Comparison of ENCODE assay signal across 9 cellular contexts in genomic region chr9:6305954-6306563, GRCh38. TPM values are rescaled to one million over a fixed set of nuclear protein-coding genes. Genes with fewer than 3 reads are reported as not detected.
DNase-seq lines count a peak whose midpoint lies in the region; ATAC-seq and TF ChIP-seq lines count a peak whose summit lies in the region.
"Had no signal": no experiment of that assay in that cellular context is flagged by ENCODE, and none has a peak within 500 bp of the region (broad histone marks: within the 10 kb centered on the region; RNA-seq: fewer than 3 reads in every experiment).

No MANE protein-coding gene starts in this region.

- no peaks in the 10 kb centered on the region for H3K27me3 ChIP-seq in upper lobe of left lung

- peak; percentile 46 for TF ChIP-seq CTCF in astrocyte of the spinal cord (IDR thresholded peaks at IDR 0.05; ENCODE audit: low read depth, low read length)
- peak; percentile 7 to 73 (median 47) for TF ChIP-seq CTCF in upper lobe of left lung (IDR thresholded peaks at IDR 0.05)

- H3K27ac ChIP-seq in upper lobe of left lung = no peak overlapping the region

- H3K36me3 ChIP-seq in upper lobe of left lung = no peaks in the 10 kb centered on the region

- in situ Hi-C loops in astrocyte of the spinal cord (cut with HindIII; ENCODE audit: low sequenced_read_pairs) = no loop called here

- TF ChIP-seq POLR2A in upper lobe of left lung (IDR thresholded peaks at IDR 0.05) = no peak

- ATAC-seq in upper lobe of left lung (ENCODE audit: low FRiP score in 2 of 2) (peak in 1 of 2 donors; percentile 69), HG02870 (IDR thresholded peaks at IDR 0.05; ENCODE audit: unreplicated experiment) (no peak), GM21390 (IDR thresholded peaks at IDR 0.05; ENCODE audit: unreplicated experiment) (no peak)

- WGBS in upper lobe of left lung, 2 donors = 83 to 94% methylated on average over 2 of the region's 2 CpGs

- DNase-seq in NCI-H1436 (lab: John Stamatoyannopoulos, UW) (peak; percentile 4), NCI-H1436 treated with DMSO at 0.1 percent for 48 hours (lab: John Stamatoyannopoulos, UW) (no peak), NCI-H146 treated with DMSO at 0.1 percent for 48 hours (lab: John Stamatoyannopoulos, UW; ENCODE audit: unreplicated experiment) (peak; percentile 19), astrocyte of the spinal cord (ENCODE audit: low read depth, low spot score) (peak; percentile 44), inferior parietal cortex (ENCODE audit: extremely low spot score) (peak; percentile 81), upper lobe of left lung (no peak)

- TF ChIP-seq EP300 in upper lobe of left lung (IDR thresholded peaks at IDR 0.05) = no peak

- no peaks in the 10 kb centered on the region for H3K4me1 ChIP-seq in upper lobe of left lung

- no peaks in the 10 kb centered on the region for H3K9me3 ChIP-seq in upper lobe of left lung

- H3K4me3 ChIP-seq in astrocyte of the spinal cord (ENCODE audit: low read depth, low read length) = no peak overlapping the region
- H3K4me3 ChIP-seq in upper lobe of left lung = no peak overlapping the region

RNA-seq across cellular contexts. Expression of gene TPD52L3, which starts 22.1 kb away (rescaled TPM):
- not detected for total RNA-seq in upper lobe of left lung
- total RNA-seq: CD8-positive, alpha-beta memory T cell had no signal

Comparison
In these comparisons a context has a peak if more than half of its experiments do, and no peak if none do; other contexts are left out.
1. DNase-seq: peak in NCI-H1436 (single experiment), NCI-H146 treated with DMSO at 0.1 percent for 48 hours (single experiment), astrocyte of the spinal cord (single experiment) and inferior parietal cortex (single experiment); none in NCI-H1436 treated with DMSO at 0.1 percent for 48 hours (single experiment) and upper lobe of left lung (0 of 2).